8 cellular contexts compared by ENCODE assay signal in the genomic region with DNA sequence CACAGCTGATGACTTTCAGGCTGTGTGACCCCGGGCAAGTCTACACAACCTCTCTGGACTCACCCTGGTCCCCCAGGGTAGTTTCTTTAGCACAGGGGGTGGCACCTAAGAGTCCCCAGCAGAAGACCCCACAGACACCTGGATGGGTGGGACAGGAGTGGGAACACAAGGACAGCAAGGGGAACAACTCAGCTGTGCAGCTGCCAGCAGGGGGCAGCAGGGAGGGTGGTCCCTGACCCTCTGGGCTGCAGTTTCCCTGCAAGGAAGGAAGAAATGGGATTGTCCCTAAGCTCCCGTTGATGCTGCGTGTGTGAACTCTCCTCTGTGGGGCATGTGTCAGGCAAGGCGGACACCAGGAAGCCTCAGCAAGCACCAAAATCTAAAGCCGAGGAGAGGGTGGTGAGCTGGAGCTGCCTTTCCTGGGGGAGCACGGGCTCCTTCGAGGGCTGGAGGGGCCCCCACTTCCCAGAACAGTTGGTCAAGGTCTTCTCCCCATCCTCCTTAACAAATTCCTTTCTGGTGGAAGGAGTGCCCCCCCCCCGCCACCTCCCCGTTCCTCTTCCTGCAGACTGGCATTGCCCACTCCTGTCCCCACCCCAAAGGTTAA. TPM values are rescaled to one million over a fixed set of nuclear protein-coding genes. Genes with fewer than 3 reads are reported as not detected.
DNase-seq lines count a peak whose midpoint lies in the region; ATAC-seq and TF ChIP-seq lines count a peak whose summit lies in the region.

No MANE protein-coding gene starts in this region.

- H3K9ac ChIP-seq in PC-3 (ENCODE audit: low read length): no peak overlapping the region

- peaks cover 23% of the 10 kb centered on the region for H3K27me3 Mint-ChIP-seq in activated naive CD4-positive, alpha-beta T cell treated with anti-CD3 and anti-CD28 coated beads for 36 hours (ENCODE audit: low read depth)
- no peaks in the 10 kb centered on the region for H3K27me3 Mint-ChIP-seq in activated T-helper 2 cell treated with anti-CD3 and anti-CD28 coated beads, Interferon-gamma antibody, Interleukin-2, Interleukin-4, amounts not matched to agents 10 μg/mL and 5 μg/mL and 100 μg/mL, durations not matched to agents 14 hours and 24 hours and 36 hours (ENCODE audit: low read depth)

- CTCF ChIA-PET in activated naive CD4-positive, alpha-beta T cell treated with anti-CD3 and anti-CD28 coated beads for 36 hours (lab: Charles Lee): interaction anchor here (0.6 to 6.2 kb wide), 14 partner anchors 9 to 668 kb away, joined by 3 to 53 read pairs (median 4); no protein-coding TSS in a partner anchor
- CTCF ChIA-PET in PC-3 (lab: Charles Lee): interaction anchor here (0.5 kb wide), 1 partner anchor 1151 kb away, joined by 4 read pairs; no protein-coding TSS in a partner anchor

- intact Hi-C loops in activated naive CD4-positive, alpha-beta T cell treated with anti-CD3 and anti-CD28 coated beads for 36 hours (cut with micrococcal nuclease): loop anchor here (5.0 kb wide), 1 partner anchor 140 kb away; no protein-coding TSS in a partner anchor
- intact Hi-C loops in PC-3 (cut with micrococcal nuclease): no loop called here
- intact Hi-C loops in activated T-helper 2 cell treated with anti-CD3 and anti-CD28 coated beads, Interferon-gamma antibody, Interleukin-2, Interleukin-4, amounts not matched to agents 10 μg/mL and 5 μg/mL and 100 μg/mL, durations not matched to agents 14 hours and 24 hours and 36 hours (cut with micrococcal nuclease): no loop called here

- no TSS peak for BruUV-seq in PC-3 (replicated peaks; lab: Mats Ljungman, UMichigan)

- TF ChIP-seq CTCF in PC-3 (conservative IDR thresholded peaks at IDR 0.05; ENCODE audit: low read depth, low read length): peak; percentile 71
- TF ChIP-seq CTCF in fibroblast of mammary gland (conservative IDR thresholded peaks at IDR 0.05; ENCODE audit: control insufficient read depth, insufficient read depth, low read depth, low read length): peak; percentile 74

- H3K4me1 Mint-ChIP-seq in activated naive CD4-positive, alpha-beta T cell treated with anti-CD3 and anti-CD28 coated beads for 36 hours (ENCODE audit: low read depth): no peaks in the 10 kb centered on the region
- no peaks in the 10 kb centered on the region for H3K4me1 Mint-ChIP-seq in activated T-helper 2 cell treated with anti-CD3 and anti-CD28 coated beads, Interferon-gamma antibody, Interleukin-2, Interleukin-4, amounts not matched to agents 10 μg/mL and 5 μg/mL and 100 μg/mL, durations not matched to agents 14 hours and 24 hours and 36 hours (ENCODE audit: low read depth)

- no peak overlapping the region for H2AFZ ChIP-seq in PC-3 (ENCODE audit: low read length)

- H3K27me3 ChIP-seq in PC-3 (ENCODE audit: low read length): no peaks in the 10 kb centered on the region

- POLR2A ChIA-PET in PC-3 (lab: Charles Lee; ENCODE audit: unreplicated experiment): no interaction called here

- 0 out of 2 replicates have a peak, but pooled peaks have one; percentile 31 for ATAC-seq in PC-3
- ATAC-seq in HG03439 (IDR thresholded peaks at IDR 0.05; ENCODE audit: unreplicated experiment): no peak
- ATAC-seq in GM21723 (IDR thresholded peaks at IDR 0.05; ENCODE audit: unreplicated experiment): no peak

- no peak overlapping the region for H3K27ac ChIP-seq in PC-3 (ENCODE audit: low read length)

- H3K4me3 Mint-ChIP-seq in activated naive CD4-positive, alpha-beta T cell treated with anti-CD3 and anti-CD28 coated beads for 36 hours: no peak overlapping the region
- H3K4me3 Mint-ChIP-seq in activated T-helper 2 cell treated with anti-CD3 and anti-CD28 coated beads, Interferon-gamma antibody, Interleukin-2, Interleukin-4, amounts not matched to agents 10 μg/mL and 5 μg/mL and 100 μg/mL, durations not matched to agents 14 hours and 24 hours and 36 hours (ENCODE audit: low read depth): no peak overlapping the region

- no peaks in the 10 kb centered on the region for H3K4me1 ChIP-seq in PC-3 (ENCODE audit: insufficient read depth, low read length)

- no peak overlapping the region for H3K4me3 ChIP-seq in PC-3 (ENCODE audit: low read length)
- H3K4me3 ChIP-seq in fibroblast of mammary gland (ENCODE audit: control insufficient read depth, low read depth, low read length): no peak overlapping the region

- no peaks in the 10 kb centered on the region for H3K9me2 ChIP-seq in PC-3 (replicated peaks; ENCODE audit: low read length)

- no peaks in the 10 kb centered on the region for H3K79me2 ChIP-seq in PC-3 (ENCODE audit: low read length)

- H3F3A ChIP-seq in PC-3 (ENCODE audit: low read length, unreplicated experiment): no peaks in the 10 kb centered on the region

- H3K27ac Mint-ChIP-seq in activated naive CD4-positive, alpha-beta T cell treated with anti-CD3 and anti-CD28 coated beads for 36 hours: no peak overlapping the region
- H3K27ac Mint-ChIP-seq in activated T-helper 2 cell treated with anti-CD3 and anti-CD28 coated beads, Interferon-gamma antibody, Interleukin-2, Interleukin-4, amounts not matched to agents 10 μg/mL and 5 μg/mL and 100 μg/mL, durations not matched to agents 14 hours and 24 hours and 36 hours: no peak overlapping the region

- no peaks in the 10 kb centered on the region for H3K9me3 ChIP-seq in PC-3 (ENCODE audit: low read length)

- H3K36me3 Mint-ChIP-seq in activated naive CD4-positive, alpha-beta T cell treated with anti-CD3 and anti-CD28 coated beads for 36 hours (ENCODE audit: low read depth): no peaks in the 10 kb centered on the region
- no peaks in the 10 kb centered on the region for H3K36me3 Mint-ChIP-seq in activated T-helper 2 cell treated with anti-CD3 and anti-CD28 coated beads, Interferon-gamma antibody, Interleukin-2, Interleukin-4, amounts not matched to agents 10 μg/mL and 5 μg/mL and 100 μg/mL, durations not matched to agents 14 hours and 24 hours and 36 hours (ENCODE audit: low read depth)

- H4K20me1 ChIP-seq in PC-3 (ENCODE audit: low read length): no peaks in the 10 kb centered on the region

- H3K36me3 ChIP-seq in PC-3 (ENCODE audit: low read depth, low read length): no peaks in the 10 kb centered on the region

- peak; percentile 8 for DNase-seq in activated naive CD4-positive, alpha-beta T cell treated with Interleukin-2 at 50 U/mL for 16 hours
- no peak for DNase-seq in activated naive CD4-positive, alpha-beta T cell treated with anti-CD3 and anti-CD28 coated beads for 36 hours
- peak; percentile 30 for DNase-seq in PC-3
- peak; percentile 16 for DNase-seq in fibroblast of mammary gland (ENCODE audit: low read depth)
- peak; percentile 66 for DNase-seq in stimulated activated CD8-positive, alpha-beta memory T cell treated with anti-CD3 and anti-CD28 coated beads, Interleukin-4, amount 100 ng/mL, for 48 hours
- DNase-seq in activated T-helper 2 cell treated with anti-CD3 and anti-CD28 coated beads, Interferon-gamma antibody, Interleukin-2, Interleukin-4, amounts not matched to agents 10 μg/mL and 5 μg/mL and 100 μg/mL, durations not matched to agents 14 hours and 24 hours and 36 hours (ENCODE audit: low spot score): no peak

- H3K9me3 Mint-ChIP-seq in activated naive CD4-positive, alpha-beta T cell treated with anti-CD3 and anti-CD28 coated beads for 36 hours: no peaks in the 10 kb centered on the region
- H3K9me3 Mint-ChIP-seq in activated T-helper 2 cell treated with anti-CD3 and anti-CD28 coated beads, Interferon-gamma antibody, Interleukin-2, Interleukin-4, amounts not matched to agents 10 μg/mL and 5 μg/mL and 100 μg/mL, durations not matched to agents 14 hours and 24 hours and 36 hours: no peaks in the 10 kb centered on the region

- H3K4me2 ChIP-seq in PC-3 (ENCODE audit: low read length): no peak overlapping the region

RNA-seq across cellular contexts. Expression of a gene that starts 24.1 kb away (rescaled TPM):
- not detected for total RNA-seq in activated naive CD4-positive, alpha-beta T cell treated with anti-CD3 and anti-CD28 coated beads for 36 hours
- total RNA-seq in PC-3 (2014; rRNA removed): not detected in 2 replicates
- total RNA-seq in activated T-helper 2 cell treated with anti-CD3 and anti-CD28 coated beads, Interferon-gamma antibody, Interleukin-2, Interleukin-4, amounts not matched to agents 10 μg/mL and 5 μg/mL and 100 μg/mL, durations not matched to agents 14 hours and 24 hours and 36 hours: not detected in 2 replicates

Comparison
In these comparisons a context has a peak if more than half of its experiments do, and no peak if none do; other contexts are left out.
1. DNase-seq: peak in activated naive CD4-positive, alpha-beta T cell treated with Interleukin-2 at 50 U/mL for 16 hours (single experiment), PC-3 (single experiment), fibroblast of mammary gland (single experiment) and stimulated activated CD8-positive, alpha-beta memory T cell treated with anti-CD3 and anti-CD28 coated beads, Interleukin-4, amount 100 ng/mL, for 48 hours (single experiment); none in activated naive CD4-positive, alpha-beta T cell treated with anti-CD3 and anti-CD28 coated beads for 36 hours (single experiment) and activated T-helper 2 cell treated with anti-CD3 and anti-CD28 coated beads, Interferon-gamma antibody, Interleukin-2, Interleukin-4, amounts not matched to agents 10 μg/mL and 5 μg/mL and 100 μg/mL, durations not matched to agents 14 hours and 24 hours and 36 hours (single experiment).